In genomic region chr21:43775795-43776430, GRCh38 we compare ENCODE assay signal across 1 cellular context.
A peak's percentile ranks its signal among the peaks of the same experiment; 100 is the strongest.
TF ChIP-seq lines count a peak whose summit lies in the region.

TSS of gene CSTB (minus strand) at chr21:43776308. CDS start at chr21:43776269, 39 bp downstream.

TF ChIP-seq in WTC11, 78 proteins besides CTCF, POLR2A, EP300 and RAD21 (continued from another document):
- TF ChIP-seq ERG (CRISPR knock-in tag; IDR thresholded peaks at IDR 0.05) (no peak), ATF3 (CRISPR knock-in tag; conservative IDR thresholded peaks at IDR 0.05) (no peak), ZNF281 (CRISPR knock-in tag; IDR thresholded peaks at IDR 0.05) (no peak), CBFB (CRISPR knock-in tag; IDR thresholded peaks at IDR 0.05; ENCODE audit: low read depth) (no peak), ZNF219 (CRISPR knock-in tag; IDR thresholded peaks at IDR 0.05; ENCODE audit: borderline replicate concordance) (peak; percentile 61; the same call in 1 of the 2 replicates), RELA (CRISPR knock-in tag; IDR thresholded peaks at IDR 0.05; ENCODE audit: borderline replicate concordance) (no peak), ZNF671 (CRISPR knock-in tag; IDR thresholded peaks at IDR 0.05) (no peak), SMAD4 (CRISPR knock-in tag; IDR thresholded peaks at IDR 0.05) (peak; percentile 43; the same call in 1 of the 2 replicates), AR (CRISPR knock-in tag; IDR thresholded peaks at IDR 0.05) (no peak), STAT6 (CRISPR knock-in tag; conservative IDR thresholded peaks at IDR 0.05; ENCODE audit: low read depth) (no peak), ZNF138 (CRISPR knock-in tag; conservative IDR thresholded peaks at IDR 0.05) (no peak), E2F1 (CRISPR knock-in tag; IDR thresholded peaks at IDR 0.05) (no peak), NFYB (CRISPR knock-in tag; conservative IDR thresholded peaks at IDR 0.05; ENCODE audit: low read depth) (no peak), HMGA2 (CRISPR knock-in tag; IDR thresholded peaks at IDR 0.05) (no peak), ATF1 (CRISPR knock-in tag; IDR thresholded peaks at IDR 0.05) (no peak), RORB (CRISPR knock-in tag; IDR thresholded peaks at IDR 0.05) (no peak), ZBTB43 (CRISPR knock-in tag; IDR thresholded peaks at IDR 0.05) (no peak), MLX (CRISPR knock-in tag; IDR thresholded peaks at IDR 0.05) (no peak), ARID4B (CRISPR knock-in tag; IDR thresholded peaks at IDR 0.05; ENCODE audit: borderline replicate concordance) (peak; percentile 57; the same call in 1 of the 2 replicates), PREB (CRISPR knock-in tag; IDR thresholded peaks at IDR 0.05; ENCODE audit: borderline replicate concordance) (no peak)
